8 cellular contexts compared by ENCODE assay signal in genomic region chr10:6203331-6204062, GRCh38. TPM values are rescaled to one million over a fixed set of nuclear protein-coding genes. Genes with fewer than 3 reads are reported as not detected.
A peak's percentile ranks its signal among the peaks of the same experiment; 100 is the strongest.
DNase-seq lines count a peak whose midpoint lies in the region; ATAC-seq, FAIRE-seq and TF ChIP-seq lines count a peak whose summit lies in the region.

No MANE protein-coding gene starts in this region.

- peak overlapping the region; percentile 98 for H3K4me2 ChIP-seq in BLaER1

- peaks cover 8 to 24% of the 10 kb centered on the region in 2 donors for H3K36me3 Mint-ChIP-seq in activated naive CD4-positive, alpha-beta T cell treated with anti-CD3 and anti-CD28 coated beads, Interleukin-2, amount 50 U/mL, for 72 hours

- FAIRE-seq in pancreas (lab: Jason Lieb, UNC), result no peak

- peak overlapping the region; percentile 88 for H3K4me3 ChIP-seq in BLaER1
- peak overlapping the region; percentile 79 for H3K4me3 ChIP-seq in SJCRH30
- peak overlapping the region; percentile 49 to 79 (median 66) for H3K4me3 ChIP-seq in pancreas

- TF ChIP-seq CTCF in pancreas (IDR thresholded peaks at IDR 0.05), result no peak

- H3K36me3 ChIP-seq in BLaER1 (peaks cover 4% of the 10 kb centered on the region; the same call in 1 of the 2 replicates), SJCRH30 (no peaks in the 10 kb centered on the region), pancreas (no peaks in the 10 kb centered on the region)

- peak; percentile 44 to 56 for DNase-seq in SJCRH30
- DNase-seq in activated naive CD4-positive, alpha-beta T cell treated with anti-CD3 and anti-CD28 coated beads, Interleukin-2, amount 50 U/mL, for 72 hours (ENCODE audit: low spot score in 2 of 2), result peak; percentile 75 to 76
- peak; percentile 83 for DNase-seq in Right ventricle myocardium superior
- peak; percentile 40 to 85 (median 62) for DNase-seq in pancreas
- no peak for DNase-seq in NCI-H2081 (lab: John Stamatoyannopoulos, UW)

- H3K4me1 ChIP-seq in BLaER1, result peaks cover 57% of the 10 kb centered on the region
- H3K4me1 ChIP-seq in SJCRH30, result no peaks in the 10 kb centered on the region
- peaks cover 12 to 25% (median 13%) of the 10 kb centered on the region in 3 donors for H3K4me1 ChIP-seq in pancreas

- intact Hi-C loops in Right ventricle myocardium superior (cut with DNase I), result loop anchor here (2.0 to 5.0 kb wide), 2 partner anchors 91 to 197 kb away; no protein-coding TSS in a partner anchor
- intact Hi-C loops in pancreas (cut with DNase I), result loop anchor here in 1 of 3 donors (5.0 kb wide), 1 partner anchor 199 kb away; no protein-coding TSS in a partner anchor

- H3K9me3 Mint-ChIP-seq in activated naive CD4-positive, alpha-beta T cell treated with anti-CD3 and anti-CD28 coated beads, Interleukin-2, amount 50 U/mL, for 72 hours, result no peaks in the 10 kb centered on the region

- no peaks in the 10 kb centered on the region for H3K9me3 ChIP-seq in BLaER1
- H3K9me3 ChIP-seq in SJCRH30 (replicated peaks), result no peaks in the 10 kb centered on the region
- no peaks in the 10 kb centered on the region for H3K9me3 ChIP-seq in pancreas

- H3K27ac Mint-ChIP-seq in activated naive CD4-positive, alpha-beta T cell treated with anti-CD3 and anti-CD28 coated beads, Interleukin-2, amount 50 U/mL, for 72 hours, result peak overlapping the region; percentile 85 to 95

- H3K27ac ChIP-seq in BLaER1, result peak overlapping the region; percentile 79
- peak overlapping the region; percentile 60 for H3K27ac ChIP-seq in SJCRH30
- H3K27ac ChIP-seq in pancreas, result peak overlapping the region; percentile 78 to 87 (median 86)

- ATAC-seq in GM19043 (IDR thresholded peaks at IDR 0.05; ENCODE audit: low read depth, unreplicated experiment) (peak; percentile 27), HG03196 (IDR thresholded peaks at IDR 0.05; ENCODE audit: unreplicated experiment) (peak; percentile 38), Right ventricle myocardium superior (ENCODE audit: poor library complexity) (peak; percentile 51), pancreas (peak; percentile 20 to 47 (median 22))
- peak; percentile 29 to 49 for ATAC-seq in activated naive CD4-positive, alpha-beta T cell treated with anti-CD3 and anti-CD28 coated beads, Interleukin-2, amount 50 U/mL, for 72 hours

- H4K20me1 ChIP-seq in BLaER1, result peaks cover 81% of the 10 kb centered on the region

- H3K27me3 ChIP-seq in BLaER1 (peaks cover 27% of the 10 kb centered on the region; the same call in 1 of the 2 replicates), SJCRH30 (no peaks in the 10 kb centered on the region), pancreas (no peaks in the 10 kb centered on the region)

- H3K9ac ChIP-seq in BLaER1, result peak overlapping the region; percentile 78

- WGBS in pancreas, 2 donors, result 0 to 1% methylated on average over 46 to 76 of the region's 76 CpGs

RNA-seq across cellular contexts. Expression of gene PFKFB3, which starts 0.8 kb away (rescaled TPM):
- total RNA-seq in SJCRH30 (2014; rRNA removed; shearing (Covaris generic)), result 11.0 and 11.2 TPM in 2 replicates
- total RNA-seq in activated naive CD4-positive, alpha-beta T cell treated with anti-CD3 and anti-CD28 coated beads, Interleukin-2, amount 50 U/mL, for 72 hours, result 100 to 1,000 TPM in 1 of 2 donors, 10 to 100 TPM in 1; 77.0 to 181 TPM
- total RNA-seq in Right ventricle myocardium superior (24.7 TPM), pancreas (10 to 100 TPM; 10.0 to 28.4 (median 18.2) TPM)
- 10 to 100 TPM; 10.9 to 11.8 TPM for polyA plus RNA-seq in pancreas

Comparison
In these comparisons a context has a peak if more than half of its experiments do, and no peak if none do; other contexts are left out.
1. DNase-seq: peak in SJCRH30 (2 of 2), activated naive CD4-positive, alpha-beta T cell treated with anti-CD3 and anti-CD28 coated beads, Interleukin-2, amount 50 U/mL, for 72 hours (2 of 2), Right ventricle myocardium superior (single experiment) and pancreas (6 of 6); none in NCI-H2081 (0 of 2).
2. Peak in every context shown above with its lines, with median percentiles within 50 percentile points of each other: H3K27ac ChIP-seq, H3K4me3 ChIP-seq and ATAC-seq.